In the genomic region with DNA sequence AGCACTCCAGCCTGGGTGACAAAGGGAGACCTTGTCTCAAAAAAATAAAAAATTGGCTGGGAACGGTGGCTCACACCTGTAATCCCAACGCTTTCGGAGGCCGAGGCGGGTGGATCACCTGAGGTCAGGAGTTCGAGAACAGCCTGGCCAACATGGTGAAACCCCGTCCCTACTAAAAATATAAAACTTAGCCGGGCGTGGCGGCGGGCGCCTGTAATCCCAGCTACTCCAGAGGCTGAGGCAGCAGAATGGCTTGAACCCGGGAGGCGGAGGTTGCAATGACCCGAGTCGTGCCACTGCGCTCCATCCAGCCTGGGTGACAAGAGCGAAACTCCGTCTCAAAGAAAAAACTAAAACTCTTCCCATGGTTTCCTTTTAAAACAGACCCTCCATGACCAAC, we compare ENCODE assay signal across 8 cellular contexts. TPM values are rescaled to one million over a fixed set of nuclear protein-coding genes. Genes with fewer than 3 reads are reported as not detected.
DNase-seq lines count a peak whose midpoint lies in the region; ATAC-seq and TF ChIP-seq lines count a peak whose summit lies in the region.
"Not testable (repeated sequence)": the region's sequence is repeated elsewhere in the genome, so short reads cannot be mapped to it uniquely, and the experiment has no call there.

No MANE protein-coding gene starts in this region.

- not testable (repeated sequence) for H2AK5ac ChIP-seq in mesendoderm (ENCODE audit: low read length)

- H3K4me3 ChIP-seq in CD8-positive, alpha-beta T cell (ENCODE audit: low read depth, low read length); mesendoderm (ENCODE audit: low read length): not testable (repeated sequence)
- H3K4me3 ChIP-seq in OCI-LY3 (ENCODE audit: low read length) (peak overlapping the region; percentile 87), choroid plexus epithelial cell (ENCODE audit: low read depth, low read length) (peak overlapping the region; percentile 81), gastroesophageal sphincter (peak overlapping the region; percentile 89), prostate gland (peak overlapping the region; percentile 76 to 83), thyroid gland (replicated peaks in 1 of 3) (peak overlapping the region in 1 of 3 donors; percentile 73)

- not testable (repeated sequence) for H3K23ac ChIP-seq in mesendoderm (ENCODE audit: low read length)

- H3K27ac Mint-ChIP-seq in CD8-positive, alpha-beta T cell; activated T-cell treated with anti-CD3 and anti-CD28 coated beads, Interleukin-2, amount 50 U/mL, for 72 hours: not testable (repeated sequence)

- H3K27me3 ChIP-seq in CD8-positive, alpha-beta T cell (ENCODE audit: insufficient read depth, low read length); OCI-LY3 (ENCODE audit: low read depth, low read length); gastroesophageal sphincter; mesendoderm (ENCODE audit: insufficient read depth, low read length, poor library complexity); prostate gland (replicated peaks; ENCODE audit: insufficient read depth); thyroid gland: not testable (repeated sequence)

- H2BK5ac ChIP-seq in mesendoderm (ENCODE audit: low read length) = not testable (repeated sequence)

- H3K4me1 ChIP-seq in CD8-positive, alpha-beta T cell (ENCODE audit: insufficient read depth, low read length); mesendoderm (ENCODE audit: control insufficient read depth, low read depth, low read length); prostate gland (replicated peaks): not testable (repeated sequence)
- peaks cover 17% of the 10 kb centered on the region for H3K4me1 ChIP-seq in OCI-LY3 (ENCODE audit: low read length)
- H3K4me1 ChIP-seq in gastroesophageal sphincter = peaks cover 0 to 29% (median 6%) of the 10 kb centered on the region in 3 donors
- peaks cover 34 to 38% of the 10 kb centered on the region in 2 donors for H3K4me1 ChIP-seq in thyroid gland

- not testable (repeated sequence) for H4K5ac ChIP-seq in mesendoderm (ENCODE audit: low read length)

- ATAC-seq in CD8-positive, alpha-beta T cell; activated T-cell treated with anti-CD3 and anti-CD28 coated beads, Interleukin-2, amount 50 U/mL, for 72 hours (replicated peaks in 1 of 2); gastroesophageal sphincter: not testable (repeated sequence)

- H3K36me3 ChIP-seq in CD8-positive, alpha-beta T cell (ENCODE audit: insufficient read depth, low read length); OCI-LY3 (replicated peaks; ENCODE audit: low read depth, low read length); gastroesophageal sphincter; mesendoderm (ENCODE audit: control insufficient read depth, insufficient read depth, low read length); prostate gland; thyroid gland: not testable (repeated sequence)

- H3K4me2 ChIP-seq in OCI-LY3 (ENCODE audit: low read length) (peak overlapping the region; percentile 86), mesendoderm (ENCODE audit: low read length) (peak overlapping the region; percentile 2)

- not testable (repeated sequence) for TF ChIP-seq POLR2A in gastroesophageal sphincter (IDR thresholded peaks at IDR 0.05); prostate gland (IDR thresholded peaks at IDR 0.05); thyroid gland (IDR thresholded peaks at IDR 0.05)

- DNase-seq in CD8-positive, alpha-beta T cell; activated T-cell treated with anti-CD3 and anti-CD28 coated beads, Interleukin-2, amount 50 U/mL, for 72 hours; choroid plexus epithelial cell (ENCODE audit: low read depth); mesendoderm; prostate gland (ENCODE audit: low spot score); thyroid gland: not testable (repeated sequence)

- not testable (repeated sequence) for H3K9me3 Mint-ChIP-seq in CD8-positive, alpha-beta T cell; activated T-cell treated with anti-CD3 and anti-CD28 coated beads, Interleukin-2, amount 50 U/mL, for 72 hours

- not testable (repeated sequence) for H2BK15ac ChIP-seq in mesendoderm (replicated peaks; ENCODE audit: low read depth)

- H3K9me3 ChIP-seq in CD8-positive, alpha-beta T cell (ENCODE audit: low read length); OCI-LY3 (ENCODE audit: insufficient read depth, low read length); gastroesophageal sphincter; prostate gland; thyroid gland: not testable (repeated sequence)

- 30 to 92% methylated on average over 2 of the region's 19 CpGs for WGBS in gastroesophageal sphincter (ENCODE audit: low coverage in 1 of 2), 2 donors
- WGBS in mesendoderm (ENCODE audit: extremely low coverage, insufficient coverage, low lambda C conversion rate) = no CpG with 5 or more reads among the region's 19 CpGs
- WGBS in prostate gland = 85% methylated on average over 19 of the region's 19 CpGs
- WGBS in thyroid gland, 2 donors = 90 to 94% methylated on average over 19 of the region's 19 CpGs

- POLR2A ChIA-PET in CD8-positive, alpha-beta T cell (lab: Charles Lee) = not testable (repeated sequence)

- not testable (repeated sequence) for H3K4me1 Mint-ChIP-seq in CD8-positive, alpha-beta T cell (ENCODE audit: low read depth)
- peaks cover 11% of the 10 kb centered on the region for H3K4me1 Mint-ChIP-seq in activated T-cell treated with anti-CD3 and anti-CD28 coated beads, Interleukin-2, amount 50 U/mL, for 72 hours (ENCODE audit: low read depth)

- H3K27ac ChIP-seq in CD8-positive, alpha-beta T cell (ENCODE audit: low read depth, low read length); OCI-LY3 (ENCODE audit: low read length); mesendoderm (ENCODE audit: low read depth, low read length): not testable (repeated sequence)
- H3K27ac ChIP-seq in gastroesophageal sphincter (peak overlapping the region; percentile 53 to 89 (median 86)), prostate gland (peak overlapping the region; percentile 94), thyroid gland (peak overlapping the region; percentile 81 to 96 (median 93))

- H4K8ac ChIP-seq in mesendoderm (ENCODE audit: low read depth, low read length) = not testable (repeated sequence)

- H3K4me3 Mint-ChIP-seq in CD8-positive, alpha-beta T cell = peak overlapping the region; percentile 46
- H3K4me3 Mint-ChIP-seq in activated T-cell treated with anti-CD3 and anti-CD28 coated beads, Interleukin-2, amount 50 U/mL, for 72 hours = peak overlapping the region; percentile 66 to 67

- not testable (repeated sequence) for H3K18ac ChIP-seq in mesendoderm (ENCODE audit: low read length)

- TF ChIP-seq CTCF in CD8-positive, alpha-beta T cell (IDR thresholded peaks at IDR 0.05); OCI-LY3 (IDR thresholded peaks at IDR 0.05; ENCODE audit: low read depth, low read length); choroid plexus epithelial cell (conservative IDR thresholded peaks at IDR 0.05; ENCODE audit: low read depth, low read length); gastroesophageal sphincter (IDR thresholded peaks at IDR 0.05); prostate gland (IDR thresholded peaks at IDR 0.05); thyroid gland (IDR thresholded peaks at IDR 0.05): not testable (repeated sequence)

- TF ChIP-seq EP300 in gastroesophageal sphincter (IDR thresholded peaks at IDR 0.05) = not testable (repeated sequence)

- intact Hi-C loops in CD8-positive, alpha-beta T cell (cut with DNase I, micrococcal nuclease) = loop anchor here in 1 of 2 experiments (5.0 to 10.0 kb wide), 2 partner anchors 438 to 461 kb away; no protein-coding TSS in a partner anchor
- intact Hi-C loops in prostate gland (cut with DNase I); thyroid gland (cut with DNase I): not testable (repeated sequence)

- H3K79me1 ChIP-seq in mesendoderm (ENCODE audit: low read length) = not testable (repeated sequence)

- H3K9ac ChIP-seq in OCI-LY3 (ENCODE audit: low read length) (peak overlapping the region; percentile 75), mesendoderm (ENCODE audit: low read length) (peak overlapping the region; percentile 80)

- H3K36me3 Mint-ChIP-seq in CD8-positive, alpha-beta T cell; activated T-cell treated with anti-CD3 and anti-CD28 coated beads, Interleukin-2, amount 50 U/mL, for 72 hours (ENCODE audit: insufficient read depth in 2 of 2): not testable (repeated sequence)

- H3K27me3 Mint-ChIP-seq in CD8-positive, alpha-beta T cell (ENCODE audit: low read depth) = peaks cover 25% of the 10 kb centered on the region
- peaks cover 57% of the 10 kb centered on the region for H3K27me3 Mint-ChIP-seq in activated T-cell treated with anti-CD3 and anti-CD28 coated beads, Interleukin-2, amount 50 U/mL, for 72 hours (ENCODE audit: low read depth)

- CTCF ChIA-PET in CD8-positive, alpha-beta T cell (lab: Charles Lee) = interaction anchor here (1.2 kb wide), 1 partner anchor 11 kb away, joined by 4 read pairs; no protein-coding TSS in a partner anchor

- H2AFZ ChIP-seq in OCI-LY3 (ENCODE audit: low read depth, low read length) = not testable (repeated sequence)

- not testable (repeated sequence) for H3K79me2 ChIP-seq in OCI-LY3 (ENCODE audit: low read length); mesendoderm (ENCODE audit: control insufficient read depth, insufficient read depth, low read length)

- not testable (repeated sequence) for H4K20me1 ChIP-seq in OCI-LY3 (ENCODE audit: insufficient read depth, low read length)

- not testable (repeated sequence) for H2BK120ac ChIP-seq in mesendoderm (ENCODE audit: low read depth, low read length)

- H3K56ac ChIP-seq in mesendoderm (ENCODE audit: low read length) = peak overlapping the region; percentile 73

- not testable (repeated sequence) for H3K4ac ChIP-seq in mesendoderm (ENCODE audit: low read depth, low read length)

RNA-seq across cellular contexts. Expression of gene ZDHHC1, which starts 0.9 kb away (rescaled TPM):
- total RNA-seq in CD8-positive, alpha-beta T cell = not detected
- 1 to 10 TPM; 1.9 to 2.1 TPM for total RNA-seq in activated T-cell treated with anti-CD3 and anti-CD28 coated beads, Interleukin-2, amount 50 U/mL, for 72 hours
- total RNA-seq in gastroesophageal sphincter (10 to 100 TPM in 3 of 4 donors, 1 to 10 TPM in 1; 7.5 to 26.7 (median 17.3) TPM), prostate gland (10 to 100 TPM; 20.3 to 69.8 TPM), thyroid gland (10 to 100 TPM; 33.3 to 63.8 (median 50.9) TPM)
- polyA plus RNA-seq in mesendoderm (2013, experiment 1 of 2) = 0.72 TPM
- 0.94 TPM for polyA plus RNA-seq in mesendoderm (2013, experiment 2 of 2)

RNA-seq across cellular contexts. Expression of gene HSD11B2, which starts 15.5 kb away (rescaled TPM):
- not detected for total RNA-seq in CD8-positive, alpha-beta T cell
- total RNA-seq in activated T-cell treated with anti-CD3 and anti-CD28 coated beads, Interleukin-2, amount 50 U/mL, for 72 hours = 1 to 10 TPM in 1 of 2 donors, under 1 TPM in 1; 0.53 to 1.1 TPM
- total RNA-seq in gastroesophageal sphincter = 1 to 10 TPM in 1 of 4 donors, under 1 TPM in 2, not detected in 1; 0.19 to 2.1 (median 0.27) TPM
- 12.9 TPM for polyA plus RNA-seq in mesendoderm (2013, experiment 1 of 2)
- polyA plus RNA-seq in mesendoderm (2013, experiment 2 of 2) = 13.3 TPM
- 10 to 100 TPM; 11.4 to 35.6 TPM for total RNA-seq in prostate gland
- 10 to 100 TPM in 2 of 4 donors, 1 to 10 TPM in 2; 4.6 to 11.9 (median 9.0) TPM for total RNA-seq in thyroid gland

RNA-seq across cellular contexts. Expression of gene TPPP3, which starts 22.1 kb away (rescaled TPM):
- not detected for total RNA-seq in CD8-positive, alpha-beta T cell
- total RNA-seq in activated T-cell treated with anti-CD3 and anti-CD28 coated beads, Interleukin-2, amount 50 U/mL, for 72 hours = under 1 TPM in 1 of 2 donors, not detected in 1; 0.16 TPM
- total RNA-seq in gastroesophageal sphincter = 100 to 1,000 TPM in 1 of 4 donors, 10 to 100 TPM in 3; 14.8 to 111 (median 55.0) TPM
- polyA plus RNA-seq in mesendoderm (2013, experiment 1 of 2) = not detected
- not detected for polyA plus RNA-seq in mesendoderm (2013, experiment 2 of 2)
- total RNA-seq in prostate gland = 1 to 10 TPM; 3.4 to 10.0 TPM
- total RNA-seq in thyroid gland = 1 to 10 TPM in 2 of 4 donors, under 1 TPM in 2; 0.54 to 2.3 (median 1.5) TPM
